ENCODE assay signal across 8 cellular contexts in the genomic region with DNA sequence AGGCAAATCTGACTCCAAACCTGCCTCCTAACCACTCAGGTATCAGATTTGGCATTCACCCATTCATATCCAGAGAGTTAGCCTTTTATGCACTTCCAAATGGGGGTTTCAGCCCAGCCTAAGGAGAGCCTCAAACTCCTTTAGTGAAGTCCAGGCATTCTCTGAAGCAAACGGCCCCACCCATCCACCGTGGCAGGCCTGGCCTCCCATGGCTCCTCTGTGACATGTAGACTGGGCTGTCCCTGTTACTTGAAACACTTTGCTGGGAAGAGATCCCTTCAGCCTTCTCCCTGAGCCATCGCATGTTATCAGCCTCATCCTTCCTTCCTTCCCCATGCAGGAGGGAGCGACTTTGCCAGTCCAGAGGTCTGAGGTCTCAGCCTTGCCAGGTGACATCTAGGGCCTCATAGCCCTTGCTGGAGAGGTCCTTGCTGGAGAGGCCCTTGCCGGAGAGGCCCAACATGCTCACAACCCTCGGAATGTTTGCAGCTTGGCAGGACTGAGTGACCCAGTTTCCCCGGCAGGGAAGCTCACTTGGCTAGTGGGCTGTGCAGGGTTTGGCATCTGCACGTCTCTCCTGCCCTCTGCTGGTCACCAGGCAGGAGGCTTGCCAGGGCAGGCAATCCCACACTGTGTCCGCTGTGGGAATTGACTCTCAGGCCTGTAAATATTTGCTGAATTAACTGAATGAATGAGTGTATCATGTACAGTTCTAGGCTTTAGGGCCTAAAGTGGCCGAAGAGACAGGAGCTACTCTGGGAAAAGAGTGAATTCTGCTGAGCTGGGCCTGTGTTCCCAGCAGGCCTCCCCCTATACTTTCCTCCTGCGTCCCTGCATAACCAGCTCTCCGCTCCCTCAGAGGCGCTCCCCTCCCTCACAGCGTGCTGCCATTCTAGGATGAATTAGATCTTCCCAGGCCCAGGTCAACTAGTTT. TPM values are rescaled to one million over a fixed set of nuclear protein-coding genes. Genes with fewer than 3 reads are reported as not detected.
DNase-seq lines count a peak whose midpoint lies in the region; ATAC-seq lines count a peak whose summit lies in the region.

No MANE protein-coding gene starts in this region.

- peaks cover 4% of the 10 kb centered on the region for H3K4me1 ChIP-seq in effector memory CD4-positive, alpha-beta T cell (ENCODE audit: control insufficient read depth, insufficient read depth, low read length, poor library complexity, severe bottlenecking)

- H3K27me3 ChIP-seq in effector memory CD4-positive, alpha-beta T cell (replicated peaks; ENCODE audit: control insufficient read depth, insufficient read depth, low read length, poor library complexity, severe bottlenecking): no peaks in the 10 kb centered on the region

- DNase-seq in COLO668 (lab: John Stamatoyannopoulos, UW; ENCODE audit: unreplicated experiment): peak; percentile 85
- DNase-seq in NCI-H748 (lab: John Stamatoyannopoulos, UW; ENCODE audit: unreplicated experiment): peak; percentile 78
- peak; percentile 45 to 53 for DNase-seq in activated CD8-positive, alpha-beta memory T cell treated with anti-CD3 and anti-CD28 coated beads for 1 hour (ENCODE audit: extremely low read depth in 1 of 2, low read depth in 1 of 2)
- DNase-seq in effector memory CD4-positive, alpha-beta T cell: peak; percentile 43 to 59 (median 50)
- peak; percentile 84 to 90 for DNase-seq in lung microvascular endothelial cell (ENCODE audit: low read depth in 2 of 2)
- DNase-seq in stimulated activated CD8-positive, alpha-beta memory T cell treated with anti-CD3 and anti-CD28 coated beads, Interleukin-15, amount 100 ng/mL, for 1 hour (ENCODE audit: low read depth): peak; percentile 50

- no peaks in the 10 kb centered on the region for H3K36me3 ChIP-seq in effector memory CD4-positive, alpha-beta T cell (ENCODE audit: control insufficient read depth, insufficient read depth, low read length)

- H3K27ac ChIP-seq in effector memory CD4-positive, alpha-beta T cell (ENCODE audit: insufficient read depth, low read length, poor library complexity, severe bottlenecking): no peak overlapping the region

- H3K9me3 ChIP-seq in effector memory CD4-positive, alpha-beta T cell (ENCODE audit: control insufficient read depth, low read length): no peaks in the 10 kb centered on the region

- ATAC-seq in HG02798 (IDR thresholded peaks at IDR 0.05; ENCODE audit: poor library complexity, unreplicated experiment) (peak; percentile 69), GM19324 (IDR thresholded peaks at IDR 0.05; ENCODE audit: low FRiP score, unreplicated experiment) (no peak)

- no peak overlapping the region for H3K4me3 ChIP-seq in effector memory CD4-positive, alpha-beta T cell (ENCODE audit: insufficient read depth, low read depth, low read length, poor library complexity, severe bottlenecking)

RNA-seq across cellular contexts. Expression of a gene that starts 26.7 kb away (rescaled TPM):
- total RNA-seq in lung microvascular endothelial cell: 18.7 and 27.4 TPM in 2 replicates
